ENCODE assay signal across 15 cellular contexts in genomic region chr4:87079967-87080366, GRCh38.
DNase-seq lines count a peak whose midpoint lies in the region; ATAC-seq, FAIRE-seq and TF ChIP-seq lines count a peak whose summit lies in the region.
"Had no signal": no experiment of that assay in that cellular context is flagged by ENCODE, and none has a peak within 500 bp of the region (broad histone marks: within the 10 kb centered on the region; RNA-seq: fewer than 3 reads in every experiment).

No MANE protein-coding gene starts in this region.

- peak; percentile 61 for FAIRE-seq in GM19239 (lab: Jason Lieb, UNC)
- FAIRE-seq in kidney (lab: Jason Lieb, UNC): no peak

- H3K4me2 ChIP-seq in neuronal stem cell (ENCODE audit: insufficient read depth, low read length, poor library complexity, severe bottlenecking): no peak overlapping the region

- intact Hi-C loops in kidney (cut with DNase I): no loop called here
- intact Hi-C loops in stomach (cut with DNase I; ENCODE audit: low total_unique reads): no loop called here
- intact Hi-C loops in mucosa of descending colon (cut with DNase I, micrococcal nuclease): no loop called here

- H4K8ac ChIP-seq in neuronal stem cell (ENCODE audit: low read depth, low read length): no peak overlapping the region

- H3K9me3 ChIP-seq in kidney (ENCODE audit: control insufficient read depth in 1 of 2, low read length in 2 of 2): no peaks in the 10 kb centered on the region
- no peaks in the 10 kb centered on the region for H3K9me3 ChIP-seq in stomach
- H3K9me3 ChIP-seq in neuronal stem cell (replicated peaks in 1 of 2; ENCODE audit: control insufficient read depth in 2 of 2, insufficient read depth in 1 of 2, low read depth in 1 of 2, low read length in 2 of 2): no peaks in the 10 kb centered on the region
- H3K9me3 ChIP-seq in mucosa of descending colon: no peaks in the 10 kb centered on the region

- H4K91ac ChIP-seq in neuronal stem cell (ENCODE audit: low read depth, low read length, poor library complexity): no peak overlapping the region

- H3K4me3 ChIP-seq in kidney (ENCODE audit: low read length in 2 of 2) (no peak overlapping the region), stomach (no peak overlapping the region), neuronal stem cell (ENCODE audit: low read length in 2 of 2) (no peak overlapping the region), mucosa of descending colon (no peak overlapping the region)

- no peak for DNase-seq in GM19239 (ENCODE audit: insufficient read length, low spot score)
- no peak for DNase-seq in kidney
- DNase-seq in stomach: no peak
- no peak for DNase-seq in neuronal stem cell (ENCODE audit: low spot score)
- no peak for DNase-seq in RKO (ENCODE audit: low spot score)
- DNase-seq in mucosa of descending colon: no peak
- DNase-seq: activated CD4-positive, alpha-beta T cell treated with anti-CD3 and anti-CD28 coated beads, Interleukin-2, amount 50 U/mL, for 1 hour; activated T-cell treated with anti-CD3 and anti-CD28 coated beads, Interleukin-2, amount 50 U/mL, for 72 hours; effector memory CD8-positive, alpha-beta T cell; NCI-H345; PC-3; stimulated activated CD4-positive, alpha-beta T cell treated with anti-CD3 and anti-CD28 coated beads, Interleukin-1b, Interleukin-23, amount 100 ng/mL, for 48 hours; T-helper 2 cell had no signal

- peak overlapping the region; percentile 24 for H3K27ac ChIP-seq in adipose tissue (ENCODE audit: low read depth, low read length)
- H3K27ac ChIP-seq in kidney (ENCODE audit: low read depth in 2 of 2, low read length in 2 of 2): peak overlapping the region; percentile 8 to 10
- peak overlapping the region in 4 of 5 donors; percentile 65 to 78 (median 74) for H3K27ac ChIP-seq in stomach
- H3K27ac ChIP-seq in neuronal stem cell (replicated peaks; ENCODE audit: low read length): no peak overlapping the region

- H3K23ac ChIP-seq in neuronal stem cell (ENCODE audit: low read depth, low read length, poor library complexity): no peak overlapping the region

- H2BK15ac ChIP-seq in neuronal stem cell (ENCODE audit: low read length): no peak overlapping the region

- H2BK120ac ChIP-seq in neuronal stem cell (ENCODE audit: low read depth, low read length): no peak overlapping the region

- TF ChIP-seq CTCF in kidney (IDR thresholded peaks at IDR 0.05; ENCODE audit: borderline replicate concordance, extremely low read depth, insufficient read depth) (no peak), stomach (IDR thresholded peaks at IDR 0.05) (no peak), mucosa of descending colon (IDR thresholded peaks at IDR 0.05) (no peak)

- no peaks in the 10 kb centered on the region for H3K27me3 ChIP-seq in stomach
- no peaks in the 10 kb centered on the region for H3K27me3 ChIP-seq in neuronal stem cell (ENCODE audit: control insufficient read depth in 3 of 3, insufficient read depth in 3 of 3, low read depth in 1 of 3, low read length in 3 of 3)

- H3K36me3 ChIP-seq in kidney (ENCODE audit: control insufficient read depth in 1 of 2, insufficient read depth in 2 of 2, low read length in 2 of 2) (peaks cover 3 to 5% of the 10 kb centered on the region in 2 donors), stomach (peaks cover 0 to 11% (median 10%) of the 10 kb centered on the region in 4 donors), neuronal stem cell (replicated peaks in 1 of 2; ENCODE audit: control insufficient read depth in 2 of 2, insufficient read depth in 2 of 2, low read length in 2 of 2) (peaks cover 0 to 8% of the 10 kb centered on the region in 2 donors), mucosa of descending colon (ENCODE audit: low read depth) (no peaks in the 10 kb centered on the region)

- H2BK5ac ChIP-seq in neuronal stem cell (ENCODE audit: low read length): no peak overlapping the region

- H3K4ac ChIP-seq in neuronal stem cell (ENCODE audit: low read length): no peak overlapping the region

- ATAC-seq in mucosa of descending colon (no peak), HG03135 (IDR thresholded peaks at IDR 0.05; ENCODE audit: unreplicated experiment) (no peak)
- ATAC-seq: activated T-cell treated with anti-CD3 and anti-CD28 coated beads, Interleukin-2, amount 50 U/mL, for 72 hours; effector memory CD8-positive, alpha-beta T cell; PC-3 had no signal

- peaks cover 2% of the 10 kb centered on the region for H3K79me1 ChIP-seq in neuronal stem cell (ENCODE audit: low read depth, low read length)

- no peak for TF ChIP-seq EP300 in stomach (IDR thresholded peaks at IDR 0.05)

- H2BK12ac ChIP-seq in neuronal stem cell (ENCODE audit: low read length): no peak overlapping the region

- no peak overlapping the region for H2AK5ac ChIP-seq in neuronal stem cell (ENCODE audit: low read depth, low read length)

- H3K9ac ChIP-seq in kidney (ENCODE audit: low read length in 2 of 2): no peak overlapping the region
- H3K9ac ChIP-seq in neuronal stem cell (ENCODE audit: low read depth, low read length, poor library complexity): no peak overlapping the region

- 66 to 71% (median 68%) methylated on average over 2 of the region's 2 CpGs for WGBS in adipose tissue, 3 donors
- WGBS in stomach, 5 donors: 64 to 68% (median 66%) methylated on average over 2 of the region's 2 CpGs
- WGBS in neuronal stem cell (ENCODE audit: extremely low coverage in 2 of 2, insufficient read length in 2 of 2, insufficient replicate concordance in 1 of 2), 2 donors: no CpG with 5 or more reads among the region's 2 CpGs

- H3K18ac ChIP-seq in neuronal stem cell (ENCODE audit: low read length): no peak overlapping the region

- H3K4me1 ChIP-seq in kidney (ENCODE audit: control insufficient read depth in 1 of 2, insufficient read depth in 1 of 2, low read depth in 1 of 2, low read length in 2 of 2): peaks cover 31 to 32% of the 10 kb centered on the region in 2 donors
- peaks cover 20 to 87% (median 56%) of the 10 kb centered on the region in 4 donors for H3K4me1 ChIP-seq in stomach
- H3K4me1 ChIP-seq in neuronal stem cell (ENCODE audit: control insufficient read depth in 2 of 2, insufficient read depth in 1 of 2, low read depth in 1 of 2, low read length in 2 of 2): peaks cover 2 to 3% of the 10 kb centered on the region in 2 donors
- H3K4me1 ChIP-seq in mucosa of descending colon (ENCODE audit: low read depth): peaks cover 15% of the 10 kb centered on the region

- TF ChIP-seq POLR2A in stomach (IDR thresholded peaks at IDR 0.05): no peak

- H3K14ac ChIP-seq in neuronal stem cell (ENCODE audit: low read length): no peak overlapping the region

- no peak overlapping the region for H2AFZ ChIP-seq in neuronal stem cell (ENCODE audit: low read length)
